Comparison of ENCODE assay signal across 13 cellular contexts in genomic region chr1:94411217-94411616, GRCh38. TPM values are rescaled to one million over a fixed set of nuclear protein-coding genes. Genes with fewer than 3 reads are reported as not detected.
A peak's percentile ranks its signal among the peaks of the same experiment; 100 is the strongest.
DNase-seq lines count a peak whose midpoint lies in the region; ATAC-seq and TF ChIP-seq lines count a peak whose summit lies in the region.
"Had no signal": no experiment of that assay in that cellular context is flagged by ENCODE, and none has a peak within 500 bp of the region (broad histone marks: within the 10 kb centered on the region; RNA-seq: fewer than 3 reads in every experiment).

No MANE protein-coding gene starts in this region.

- H3K56ac ChIP-seq in IMR-90 (ENCODE audit: extremely low read depth, insufficient read depth, low read length): no peak overlapping the region

- H3K4me2 ChIP-seq in IMR-90 (ENCODE audit: low read depth, low read length): no peak overlapping the region

- no peak overlapping the region for H2BK5ac ChIP-seq in IMR-90 (ENCODE audit: low read depth, low read length, poor library complexity, severe bottlenecking)

- no peak overlapping the region for H2BK15ac ChIP-seq in IMR-90 (ENCODE audit: low read depth, low read length)

- H3K9me3 ChIP-seq in IMR-90 (ENCODE audit: control insufficient read depth, insufficient read depth, low read length): no peaks in the 10 kb centered on the region

- no peak overlapping the region for H2AFZ ChIP-seq in IMR-90 (replicated peaks; ENCODE audit: low read length, poor library complexity)

- TF ChIP-seq POLR2A in IMR-90 (IDR thresholded peaks at IDR 0.05; ENCODE audit: low read depth, low read length): no peak

- peak; percentile 85 for ATAC-seq in GM19452 (IDR thresholded peaks at IDR 0.05; ENCODE audit: unreplicated experiment)
- ATAC-seq in HG02885 (IDR thresholded peaks at IDR 0.05; ENCODE audit: poor library complexity, unreplicated experiment): peak; percentile 91
- peak; percentile 42 for ATAC-seq in IMR-90 (ENCODE audit: low read depth)

- POLR2A ChIA-PET in IMR-90 (lab: Charles Lee; ENCODE audit: unreplicated experiment): no interaction called here

- CTCF ChIA-PET in IMR-90 (lab: Yijun Ruan, JAX): no interaction called here

- peaks cover 2% of the 10 kb centered on the region; the same call in 1 of the 2 replicates for H3K4me1 ChIP-seq in IMR-90 (ENCODE audit: control insufficient read depth, insufficient read depth, low read length)

- H2AK5ac ChIP-seq in IMR-90 (ENCODE audit: low read depth, low read length): no peak overlapping the region

- peaks cover 5% of the 10 kb centered on the region; the same call in 1 of the 2 replicates for H3K9me1 ChIP-seq in IMR-90 (ENCODE audit: insufficient read depth, low read length)

- H3K27ac ChIP-seq in IMR-90 (ENCODE audit: insufficient read depth, low read length): no peak overlapping the region
- no peak overlapping the region for H3K27ac ChIP-seq in dorsolateral prefrontal cortex
- H3K27ac ChIP-seq: epithelial cell of prostate had no signal

- H4K91ac ChIP-seq in IMR-90 (ENCODE audit: insufficient read depth, low read depth, low read length): no peak overlapping the region

- H4K8ac ChIP-seq in IMR-90 (ENCODE audit: low read depth in 2 of 2, low read length in 2 of 2): no peak overlapping the region

- H4K20me1 ChIP-seq in IMR-90 (ENCODE audit: insufficient read depth, low read length): no peaks in the 10 kb centered on the region

- intact Hi-C loops in IMR-90 (cut with micrococcal nuclease) (no loop called here), posterior vena cava (cut with DNase I) (no loop called here), dorsolateral prefrontal cortex (cut with DNase I) (no loop called here)

- dilution Hi-C loops in IMR-90 (cut with HindIII; ENCODE audit: low sequenced_read_pairs, unreplicated experiment): no loop called here

- H3K36me3 ChIP-seq in IMR-90 (ENCODE audit: control insufficient read depth, insufficient read depth, low read length): no peaks in the 10 kb centered on the region

- H3K27me3 ChIP-seq in IMR-90 (ENCODE audit: control insufficient read depth, insufficient read depth, low read length) (no peaks in the 10 kb centered on the region; the same call in 1 of the 2 replicates), dorsolateral prefrontal cortex (peaks cover 0 to 4% (median 0%) of the 10 kb centered on the region in 45 donors)

- H3K79me1 ChIP-seq in IMR-90 (ENCODE audit: low read depth in 1 of 2, low read length in 2 of 2): no peaks in the 10 kb centered on the region

- no CpG with 5 or more reads among the region's 1 CpG for WGBS in IMR-90 (ENCODE audit: extremely low coverage in 2 of 2, insufficient read length in 1 of 2), 2 experiments

- DNase-seq in ELR (ENCODE audit: low read depth) (peak; percentile 32), IMR-90 (no peak), NCI-H2081 (lab: John Stamatoyannopoulos, UW) (no peak), posterior vena cava (ENCODE audit: low spot score) (no peak), dorsolateral prefrontal cortex (no peak)
- DNase-seq in activated CD4-positive, alpha-beta T cell treated with anti-CD3 and anti-CD28 coated beads for 1 hour: no peak
- DNase-seq: activated CD8-positive, alpha-beta memory T cell treated with anti-CD3 and anti-CD28 coated beads, Interleukin-2, amount 50 U/mL, for 48 hours; HCEC 1CT; NK-92 treated with Interleukin-12 subunit alpha and Interleukin-12 subunit beta, amount 100 ng/mL, for 24 hours; stimulated activated CD4-positive, alpha-beta T cell treated with anti-CD3 and anti-CD28 coated beads, Interleukin-12 subunit alpha, Interleukin-12 subunit beta, amount 100 ng/mL, for 4 hours had no signal

- H3K4me3 ChIP-seq in IMR-90 (ENCODE audit: insufficient read depth, low read depth, low read length) (no peak overlapping the region), dorsolateral prefrontal cortex (no peak overlapping the region)

- no peak overlapping the region for H3K4ac ChIP-seq in IMR-90 (ENCODE audit: low read depth, low read length)

- no TSS peak for BruUV-seq in IMR-90 (replicated peaks; lab: Mats Ljungman, UMichigan)

- no peak for TF ChIP-seq CTCF in IMR-90 (conservative IDR thresholded peaks at IDR 0.05; ENCODE audit: low read depth, low read length)
- no peak for TF ChIP-seq CTCF in dorsolateral prefrontal cortex (IDR thresholded peaks at IDR 0.05 in 54 of 56, conservative IDR thresholded peaks at IDR 0.05 in 2 of 56; ENCODE audit: low read depth in 1 of 56, partially characterized antibody in 56 of 56)

- H3K9ac ChIP-seq in IMR-90 (ENCODE audit: low read depth, low read length): no peak overlapping the region

- no peak overlapping the region for H2BK120ac ChIP-seq in IMR-90 (ENCODE audit: low read depth, low read length)

- H4K5ac ChIP-seq in IMR-90 (ENCODE audit: low read depth, low read length): no peak overlapping the region

- no peak overlapping the region for H3K23ac ChIP-seq in IMR-90 (ENCODE audit: low read depth, low read length)

- in situ Hi-C loops in IMR-90 (cut with MboI; ENCODE audit: low sequenced_read_pairs): no loop called here

- no peak for TF ChIP-seq RAD21 in IMR-90 (IDR thresholded peaks at IDR 0.05; ENCODE audit: low read length)

- no peak overlapping the region for H2AK9ac ChIP-seq in IMR-90 (replicated peaks; ENCODE audit: low read depth, low read length, poor library complexity)

- H3K14ac ChIP-seq in IMR-90 (replicated peaks; ENCODE audit: low read depth, low read length): no peak overlapping the region

- no peak overlapping the region for H2BK20ac ChIP-seq in IMR-90 (ENCODE audit: low read depth, low read length)

- H3K18ac ChIP-seq in IMR-90 (ENCODE audit: low read depth, low read length): no peak overlapping the region

TF ChIP-seq in IMR-90, 13 proteins besides CTCF, POLR2A, EP300 and RAD21:
- peak; percentile 70 for TF ChIP-seq BHLHE40 (IDR thresholded peaks at IDR 0.05; ENCODE audit: low read depth, low read length)
- no peak for TF ChIP-seq MAFK (IDR thresholded peaks at IDR 0.05; ENCODE audit: low read depth, low read length)

RNA-seq across cellular contexts. Expression of gene ABCD3, which starts 7.0 kb away (rescaled TPM):
- total RNA-seq in IMR-90 (2012; rRNA removed) (32.6 and 66.4 TPM in 2 replicates), posterior vena cava (10 to 100 TPM; 34.4 to 39.1 TPM), dorsolateral prefrontal cortex (10 to 100 TPM; 29.3 to 56.2 (median 39.9) TPM)
- polyA plus RNA-seq in IMR-90 (2012; rRNA removed): 9.6 and 13.6 TPM in 2 replicates
- polyA plus RNA-seq in IMR-90 (2012; cell fraction: cytosol; rRNA removed): 1.4 and 2.1 TPM in 2 replicates
- 1.4 and 17.2 TPM in 2 replicates for polyA plus RNA-seq in IMR-90 (2012; cell fraction: nucleus; rRNA removed; ENCODE audit: low replicate concordance)
